ENCODE assay signal across 13 cellular contexts in the genomic region with DNA sequence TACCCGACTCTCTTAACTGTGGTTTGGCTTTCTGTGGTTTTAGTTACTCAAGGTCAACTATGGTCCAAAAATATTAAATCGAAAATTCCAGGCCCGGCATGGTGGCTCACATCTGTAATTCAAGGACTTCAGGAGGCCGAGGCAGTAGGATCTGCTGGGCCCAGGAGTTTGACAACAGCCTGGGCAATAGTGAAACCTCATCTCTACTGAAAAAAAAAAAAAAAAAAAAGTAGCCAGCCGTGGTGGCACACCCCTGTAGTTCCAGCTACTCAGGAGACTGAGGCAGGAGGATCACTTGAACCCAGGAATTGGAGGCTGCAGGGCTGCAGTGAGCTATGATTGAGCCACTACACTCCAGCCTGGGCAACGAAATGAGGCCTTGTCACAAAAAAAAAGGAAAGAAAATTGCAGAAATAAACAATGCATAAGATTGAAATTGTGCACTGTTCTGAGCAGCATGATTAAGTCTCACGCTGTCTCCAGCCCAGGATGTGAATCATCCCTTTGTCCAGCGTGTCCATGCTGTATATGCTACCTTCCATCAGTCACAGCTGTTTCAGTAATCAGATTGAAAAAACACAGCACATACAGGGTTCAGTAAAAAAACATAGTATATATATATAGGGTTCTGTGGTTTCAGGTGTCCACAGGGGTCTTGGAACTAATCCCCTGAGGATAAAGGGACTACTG. TPM values are rescaled to one million over a fixed set of nuclear protein-coding genes. Genes with fewer than 3 reads are reported as not detected.
DNase-seq lines count a peak whose midpoint lies in the region; ATAC-seq and TF ChIP-seq lines count a peak whose summit lies in the region.
"Had no signal": no experiment of that assay in that cellular context is flagged by ENCODE, and none has a peak within 500 bp of the region (broad histone marks: within the 10 kb centered on the region; RNA-seq: fewer than 3 reads in every experiment).

No MANE protein-coding gene starts in this region.

- CTCF ChIA-PET in RWPE1 (lab: Yijun Ruan, JAX) (interaction anchor here (0.6 to 0.9 kb wide), 2 partner anchors 18 to 144 kb away, joined by 3 to 4 read pairs; no protein-coding TSS in a partner anchor), WTC11 (lab: Charles Lee) (no interaction called here)

- DNase-seq in GM03348 (ENCODE audit: low spot score) (peak; percentile 46), RWPE1 (ENCODE audit: low spot score) (peak; percentile 29), epithelial cell of proximal tubule (ENCODE audit: low read depth) (peak; percentile 61), pulmonary artery endothelial cell (ENCODE audit: low read depth, low spot score) (peak; percentile 88), coronary artery (ENCODE audit: low spot score) (no peak), WTC11 (ENCODE audit: low spot score) (no peak), head of caudate nucleus (no peak)
- DNase-seq: activated CD4-positive, alpha-beta T cell treated with anti-CD3 and anti-CD28 coated beads, Interleukin-2, amount 50 U/mL, for 1 hour; stimulated activated naive B cell treated with anti-CD40 and anti-IgM and Interleukin-4, amounts not matched to agents 10 μg/mL and 1 μg/mL and 100 μg/mL, for 72 hours had no signal

- H3K27ac Mint-ChIP-seq in WTC11 = no peak overlapping the region
- H3K27ac Mint-ChIP-seq: activated naive CD4-positive, alpha-beta T cell treated with anti-CD3 and anti-CD28 coated beads, Interleukin-2, amount 50 U/mL, for 24 hours; stimulated activated naive B cell treated with anti-CD40 and anti-IgM and Interleukin-4, amounts not matched to agents 10 μg/mL and 1 μg/mL and 100 μg/mL, for 72 hours had no signal

- TF ChIP-seq CTCF in RWPE1 (conservative IDR thresholded peaks at IDR 0.05; ENCODE audit: low read depth) = no peak
- no peak for TF ChIP-seq CTCF in epithelial cell of proximal tubule (conservative IDR thresholded peaks at IDR 0.05; ENCODE audit: low read depth, low read length)
- TF ChIP-seq CTCF in coronary artery (IDR thresholded peaks at IDR 0.05) = no peak
- TF ChIP-seq CTCF in WTC11 (IDR thresholded peaks at IDR 0.05) = no peak

- no peaks in the 10 kb centered on the region for H3K36me3 Mint-ChIP-seq in WTC11
- H3K36me3 Mint-ChIP-seq: activated naive CD4-positive, alpha-beta T cell treated with anti-CD3 and anti-CD28 coated beads, Interleukin-2, amount 50 U/mL, for 24 hours; stimulated activated naive B cell treated with anti-CD40 and anti-IgM and Interleukin-4, amounts not matched to agents 10 μg/mL and 1 μg/mL and 100 μg/mL, for 72 hours had no signal

- no peaks in the 10 kb centered on the region for H3K4me1 Mint-ChIP-seq in WTC11
- H3K4me1 Mint-ChIP-seq: activated naive CD4-positive, alpha-beta T cell treated with anti-CD3 and anti-CD28 coated beads, Interleukin-2, amount 50 U/mL, for 24 hours had no signal

- no peaks in the 10 kb centered on the region for H3K27me3 Mint-ChIP-seq in WTC11 (ENCODE audit: low read depth)

- no peaks in the 10 kb centered on the region for H3K9me3 Mint-ChIP-seq in WTC11
- H3K9me3 Mint-ChIP-seq: activated naive CD4-positive, alpha-beta T cell treated with anti-CD3 and anti-CD28 coated beads, Interleukin-2, amount 50 U/mL, for 24 hours; stimulated activated naive B cell treated with anti-CD40 and anti-IgM and Interleukin-4, amounts not matched to agents 10 μg/mL and 1 μg/mL and 100 μg/mL, for 72 hours had no signal

- H3K4me3 Mint-ChIP-seq in WTC11 = no peak overlapping the region
- H3K4me3 Mint-ChIP-seq: activated naive CD4-positive, alpha-beta T cell treated with anti-CD3 and anti-CD28 coated beads, Interleukin-2, amount 50 U/mL, for 24 hours; stimulated activated naive B cell treated with anti-CD40 and anti-IgM and Interleukin-4, amounts not matched to agents 10 μg/mL and 1 μg/mL and 100 μg/mL, for 72 hours had no signal

- POLR2A ChIA-PET in RWPE1 (lab: Yijun Ruan, JAX; ENCODE audit: low non-redundant PET) = no interaction called here
- POLR2A ChIA-PET in WTC11 (lab: Charles Lee) = no interaction called here

- peak overlapping the region; percentile 86 for H3K27ac ChIP-seq in RWPE1
- H3K27ac ChIP-seq in coronary artery = no peak overlapping the region
- H3K27ac ChIP-seq: HL-60 had no signal

- no peak for ATAC-seq in WTC11
- ATAC-seq in GM21367 (IDR thresholded peaks at IDR 0.05; ENCODE audit: unreplicated experiment) = no peak
- ATAC-seq: Right ventricle myocardium inferior; stimulated activated naive B cell treated with anti-CD40 and anti-IgM and Interleukin-4, amounts not matched to agents 10 μg/mL and 1 μg/mL and 100 μg/mL, for 72 hours had no signal

- intact Hi-C loops in head of caudate nucleus (cut with DNase I) = no loop called here

- H3K4me3 ChIP-seq in epithelial cell of proximal tubule (ENCODE audit: low read depth, low read length) = no peak overlapping the region
- H3K4me3 ChIP-seq in coronary artery = no peak overlapping the region

TF ChIP-seq in WTC11, 78 proteins besides CTCF, POLR2A, EP300 and RAD21 (continues in another document):
- no peak for TF ChIP-seq NFYB (CRISPR knock-in tag; conservative IDR thresholded peaks at IDR 0.05; ENCODE audit: low read depth)
- no peak for TF ChIP-seq ZNF263 (CRISPR knock-in tag; IDR thresholded peaks at IDR 0.05; ENCODE audit: low read depth)
- no peak for TF ChIP-seq HMGA2 (CRISPR knock-in tag; IDR thresholded peaks at IDR 0.05)
- TF ChIP-seq, protein P1, sequence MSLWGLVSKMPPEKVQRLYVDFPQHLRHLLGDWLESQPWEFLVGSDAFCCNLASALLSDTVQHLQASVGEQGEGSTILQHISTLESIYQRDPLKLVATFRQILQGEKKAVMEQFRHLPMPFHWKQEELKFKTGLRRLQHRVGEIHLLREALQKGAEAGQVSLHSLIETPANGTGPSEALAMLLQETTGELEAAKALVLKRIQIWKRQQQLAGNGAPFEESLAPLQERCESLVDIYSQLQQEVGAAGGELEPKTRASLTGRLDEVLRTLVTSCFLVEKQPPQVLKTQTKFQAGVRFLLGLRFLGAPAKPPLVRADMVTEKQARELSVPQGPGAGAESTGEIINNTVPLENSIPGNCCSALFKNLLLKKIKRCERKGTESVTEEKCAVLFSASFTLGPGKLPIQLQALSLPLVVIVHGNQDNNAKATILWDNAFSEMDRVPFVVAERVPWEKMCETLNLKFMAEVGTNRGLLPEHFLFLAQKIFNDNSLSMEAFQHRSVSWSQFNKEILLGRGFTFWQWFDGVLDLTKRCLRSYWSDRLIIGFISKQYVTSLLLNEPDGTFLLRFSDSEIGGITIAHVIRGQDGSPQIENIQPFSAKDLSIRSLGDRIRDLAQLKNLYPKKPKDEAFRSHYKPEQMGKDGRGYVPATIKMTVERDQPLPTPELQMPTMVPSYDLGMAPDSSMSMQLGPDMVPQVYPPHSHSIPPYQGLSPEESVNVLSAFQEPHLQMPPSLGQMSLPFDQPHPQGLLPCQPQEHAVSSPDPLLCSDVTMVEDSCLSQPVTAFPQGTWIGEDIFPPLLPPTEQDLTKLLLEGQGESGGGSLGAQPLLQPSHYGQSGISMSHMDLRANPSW (CRISPR knock-in tag; conservative IDR thresholded peaks at IDR 0.05; ENCODE audit: low read depth) = no peak
- no peak for TF ChIP-seq MXD4 (CRISPR knock-in tag; IDR thresholded peaks at IDR 0.05; ENCODE audit: borderline replicate concordance)
- TF ChIP-seq ZNF416 (CRISPR knock-in tag; IDR thresholded peaks at IDR 0.05) = no peak
- TF ChIP-seq, protein P2, sequence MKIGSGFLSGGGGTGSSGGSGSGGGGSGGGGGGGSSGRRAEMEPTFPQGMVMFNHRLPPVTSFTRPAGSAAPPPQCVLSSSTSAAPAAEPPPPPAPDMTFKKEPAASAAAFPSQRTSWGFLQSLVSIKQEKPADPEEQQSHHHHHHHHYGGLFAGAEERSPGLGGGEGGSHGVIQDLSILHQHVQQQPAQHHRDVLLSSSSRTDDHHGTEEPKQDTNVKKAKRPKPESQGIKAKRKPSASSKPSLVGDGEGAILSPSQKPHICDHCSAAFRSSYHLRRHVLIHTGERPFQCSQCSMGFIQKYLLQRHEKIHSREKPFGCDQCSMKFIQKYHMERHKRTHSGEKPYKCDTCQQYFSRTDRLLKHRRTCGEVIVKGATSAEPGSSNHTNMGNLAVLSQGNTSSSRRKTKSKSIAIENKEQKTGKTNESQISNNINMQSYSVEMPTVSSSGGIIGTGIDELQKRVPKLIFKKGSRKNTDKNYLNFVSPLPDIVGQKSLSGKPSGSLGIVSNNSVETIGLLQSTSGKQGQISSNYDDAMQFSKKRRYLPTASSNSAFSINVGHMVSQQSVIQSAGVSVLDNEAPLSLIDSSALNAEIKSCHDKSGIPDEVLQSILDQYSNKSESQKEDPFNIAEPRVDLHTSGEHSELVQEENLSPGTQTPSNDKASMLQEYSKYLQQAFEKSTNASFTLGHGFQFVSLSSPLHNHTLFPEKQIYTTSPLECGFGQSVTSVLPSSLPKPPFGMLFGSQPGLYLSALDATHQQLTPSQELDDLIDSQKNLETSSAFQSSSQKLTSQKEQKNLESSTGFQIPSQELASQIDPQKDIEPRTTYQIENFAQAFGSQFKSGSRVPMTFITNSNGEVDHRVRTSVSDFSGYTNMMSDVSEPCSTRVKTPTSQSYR (CRISPR knock-in tag; IDR thresholded peaks at IDR 0.05) = no peak
- TF ChIP-seq ETV6 (CRISPR knock-in tag; IDR thresholded peaks at IDR 0.05) = no peak
- TF ChIP-seq, protein P3, sequence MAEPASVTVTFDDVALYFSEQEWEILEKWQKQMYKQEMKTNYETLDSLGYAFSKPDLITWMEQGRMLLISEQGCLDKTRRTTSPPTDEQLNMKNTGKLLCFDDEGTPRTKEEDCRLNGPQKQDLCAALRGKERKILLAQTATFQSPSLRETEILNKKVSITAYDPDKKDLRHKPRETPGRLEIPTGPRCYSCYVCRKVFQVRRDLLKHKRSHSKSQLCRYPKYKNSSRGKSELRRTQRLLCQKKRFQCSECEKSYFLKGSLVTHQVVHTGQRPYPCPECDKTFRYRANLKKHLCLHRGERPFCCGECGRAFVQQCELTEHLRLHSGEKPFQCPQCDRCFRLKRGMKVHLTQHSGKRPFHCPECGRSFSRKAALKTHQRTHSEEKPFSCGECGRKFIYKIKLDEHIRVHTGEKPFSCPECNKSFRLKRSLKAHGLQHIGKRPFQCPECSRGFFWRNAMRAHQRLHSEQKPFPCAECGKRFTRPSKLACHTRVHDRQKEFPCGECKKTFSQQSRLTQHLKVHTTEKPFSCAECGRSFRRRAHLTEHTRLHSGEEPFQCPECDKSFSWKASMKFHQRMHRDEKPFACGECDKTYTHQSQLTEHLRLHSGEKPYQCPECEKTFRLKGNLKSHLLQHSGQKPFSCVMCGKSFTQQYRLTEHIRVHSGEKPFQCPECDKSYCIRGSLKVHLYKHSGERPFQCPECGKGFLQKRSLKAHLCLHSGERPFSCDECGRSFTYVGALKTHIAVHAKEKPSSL (CRISPR knock-in tag; conservative IDR thresholded peaks at IDR 0.05) = no peak
- no peak for TF ChIP-seq NR1H2 (CRISPR knock-in tag; IDR thresholded peaks at IDR 0.05)
- no peak for TF ChIP-seq SMAD3 (CRISPR knock-in tag; IDR thresholded peaks at IDR 0.05; ENCODE audit: borderline replicate concordance)
- TF ChIP-seq SOX15 (CRISPR knock-in tag; IDR thresholded peaks at IDR 0.05) = no peak
- TF ChIP-seq ZNF396 (CRISPR knock-in tag; IDR thresholded peaks at IDR 0.05; ENCODE audit: borderline replicate concordance) = no peak

RNA-seq across cellular contexts. Expression of a gene that starts 40.7 kb away (rescaled TPM):
- total RNA-seq in epithelial cell of proximal tubule = 3.9 and 8.0 TPM in 2 replicates
- 1.5 and 6.1 TPM in 2 replicates for total RNA-seq in pulmonary artery endothelial cell
- total RNA-seq in WTC11 (2021) = 6.6 to 9.3 TPM (median 7.4 TPM) in 3 replicates

Comparison
In these comparisons a context has a peak if more than half of its experiments do, and no peak if none do; other contexts are left out.
1. DNase-seq: peak in GM03348 (single experiment), RWPE1 (single experiment), epithelial cell of proximal tubule (single experiment) and pulmonary artery endothelial cell (single experiment); none in coronary artery (single experiment), WTC11 (single experiment) and head of caudate nucleus (0 of 42).